In the genomic region with DNA sequence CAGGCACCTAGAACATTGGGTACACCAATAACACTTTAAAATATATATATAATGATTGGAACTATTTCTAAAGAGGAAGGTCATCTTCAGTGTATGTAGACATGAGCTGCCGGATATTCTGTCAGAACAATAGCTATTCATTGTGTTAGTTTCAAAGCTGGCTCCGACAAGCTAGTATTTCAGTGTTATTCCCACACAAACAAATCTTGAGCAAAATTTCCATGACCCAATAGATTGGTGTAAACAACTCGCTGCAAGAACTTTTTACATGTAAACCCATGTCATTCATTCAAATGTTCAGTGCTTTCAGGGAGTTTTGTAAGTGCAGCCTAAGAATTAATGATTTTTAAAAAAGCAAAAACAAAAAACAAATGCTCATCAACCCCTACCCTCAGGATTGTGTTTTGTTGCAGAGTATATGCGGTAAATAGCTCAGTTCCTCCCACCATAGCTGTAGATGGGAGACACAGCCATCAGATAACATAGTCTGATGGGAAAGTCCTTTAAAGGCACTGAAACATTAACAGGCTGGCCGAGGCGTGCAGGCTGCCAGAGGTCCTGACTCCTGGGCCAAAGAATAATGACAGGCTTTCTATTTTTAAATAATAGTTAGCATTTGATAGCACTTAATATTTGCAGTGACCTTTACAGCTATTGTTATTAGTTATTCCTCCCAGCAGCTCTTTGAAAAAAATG, we compare ENCODE assay signal across 13 cellular contexts.
DNase-seq lines count a peak whose midpoint lies in the region; ATAC-seq and TF ChIP-seq lines count a peak whose summit lies in the region.
"Had no signal": no experiment of that assay in that cellular context is flagged by ENCODE, and none has a peak within 500 bp of the region (broad histone marks: within the 10 kb centered on the region; RNA-seq: fewer than 3 reads in every experiment).

No MANE protein-coding gene starts in this region.

- no peak overlapping the region for H3K4me3 Mint-ChIP-seq in activated T-helper 2 cell treated with anti-CD3 and anti-CD28 coated beads, Interferon-gamma antibody, Interleukin-2, Interleukin-4, amounts not matched to agents 10 μg/mL and 5 μg/mL and 100 μg/mL, durations not matched to agents 14 hours and 24 hours and 36 hours (ENCODE audit: low read depth)

- ATAC-seq in foreskin keratinocyte (peak; percentile 1), GM21390 (IDR thresholded peaks at IDR 0.05; ENCODE audit: unreplicated experiment) (no peak)

- H3K4me3 ChIP-seq in mucosa of rectum (ENCODE audit: low read length in 2 of 2): no peak overlapping the region
- H3K4me3 ChIP-seq in tibial artery: no peak overlapping the region
- H3K4me3 ChIP-seq in colonic mucosa: no peak overlapping the region
- H3K4me3 ChIP-seq: coronary artery, MG63, skin epidermis had no signal

- H3K9me3 ChIP-seq in mucosa of rectum (ENCODE audit: control insufficient read depth in 2 of 2, low read length in 2 of 2): no peaks in the 10 kb centered on the region
- H3K9me3 ChIP-seq in tibial artery: no peaks in the 10 kb centered on the region
- H3K9me3 ChIP-seq in colonic mucosa: no peaks in the 10 kb centered on the region
- H3K9me3 ChIP-seq: MG63 had no signal

- intact Hi-C loops in activated T-helper 2 cell treated with anti-CD3 and anti-CD28 coated beads, Interferon-gamma antibody, Interleukin-2, Interleukin-4, amounts not matched to agents 10 μg/mL and 5 μg/mL and 100 μg/mL, durations not matched to agents 14 hours and 24 hours and 36 hours (cut with micrococcal nuclease): loop anchor here (1.0 to 2.0 kb wide), 7 partner anchors 11 to 538 kb away; partner anchors contain the start of genes ARHGAP5, NUBPL, RNU6-7 and RNU6-8
- intact Hi-C loops in tibial artery (cut with DNase I; ENCODE audit: low total_unique reads): loop anchor here (5.0 kb wide), 1 partner anchor 331 kb away; no protein-coding TSS in a partner anchor
- intact Hi-C loops in colonic mucosa (cut with DNase I): loop anchor here (5.0 to 10.0 kb wide), 2 partner anchors 331 to 412 kb away; no protein-coding TSS in a partner anchor

- H3K27ac ChIP-seq in foreskin keratinocyte (peak overlapping the region; percentile 74), mucosa of rectum (ENCODE audit: low read depth in 2 of 2, low read length in 2 of 2) (peak overlapping the region; percentile 45 to 48), tibial artery (peak overlapping the region; percentile 42 to 45), colonic mucosa (no peak overlapping the region)

- no peak for TF ChIP-seq CTCF in foreskin keratinocyte (conservative IDR thresholded peaks at IDR 0.05)
- TF ChIP-seq CTCF in tibial artery (IDR thresholded peaks at IDR 0.05): no peak
- TF ChIP-seq CTCF in colonic mucosa (IDR thresholded peaks at IDR 0.05): no peak

- H3K27me3 ChIP-seq in foreskin keratinocyte (no peaks in the 10 kb centered on the region), mucosa of rectum (ENCODE audit: control insufficient read depth in 2 of 2, insufficient read depth in 2 of 2, low read length in 2 of 2) (no peaks in the 10 kb centered on the region), tibial artery (no peaks in the 10 kb centered on the region), colonic mucosa (no peaks in the 10 kb centered on the region)
- H3K27me3 ChIP-seq: MG63 had no signal

- no peaks in the 10 kb centered on the region for H3K36me3 ChIP-seq in mucosa of rectum (ENCODE audit: control insufficient read depth in 2 of 2, insufficient read depth in 2 of 2, low read length in 2 of 2)
- H3K36me3 ChIP-seq in tibial artery: no peaks in the 10 kb centered on the region
- no peaks in the 10 kb centered on the region for H3K36me3 ChIP-seq in colonic mucosa
- H3K36me3 ChIP-seq: MG63 had no signal

- H3K4me1 ChIP-seq in foreskin keratinocyte (peaks cover 21% of the 10 kb centered on the region), mucosa of rectum (ENCODE audit: control insufficient read depth in 2 of 2, insufficient read depth in 2 of 2, low read length in 2 of 2) (peaks cover 0 to 3% of the 10 kb centered on the region in 2 donors), tibial artery (peaks cover 0 to 17% (median 8%) of the 10 kb centered on the region in 4 donors), colonic mucosa (no peaks in the 10 kb centered on the region)

- H3K9ac ChIP-seq in mucosa of rectum (ENCODE audit: low read depth in 1 of 2, low read length in 2 of 2) (no peak overlapping the region), colonic mucosa (ENCODE audit: low read depth in 2 of 2, low read length in 2 of 2) (no peak overlapping the region)

- peak overlapping the region; percentile 20 for H3K27ac Mint-ChIP-seq in activated T-helper 2 cell treated with anti-CD3 and anti-CD28 coated beads, Interferon-gamma antibody, Interleukin-2, Interleukin-4, amounts not matched to agents 10 μg/mL and 5 μg/mL and 100 μg/mL, durations not matched to agents 14 hours and 24 hours and 36 hours

- no peaks in the 10 kb centered on the region for H3K9me3 Mint-ChIP-seq in activated T-helper 2 cell treated with anti-CD3 and anti-CD28 coated beads, Interferon-gamma antibody, Interleukin-2, Interleukin-4, amounts not matched to agents 10 μg/mL and 5 μg/mL and 100 μg/mL, durations not matched to agents 14 hours and 24 hours and 36 hours

- no peaks in the 10 kb centered on the region for H3K27me3 Mint-ChIP-seq in activated T-helper 2 cell treated with anti-CD3 and anti-CD28 coated beads, Interferon-gamma antibody, Interleukin-2, Interleukin-4, amounts not matched to agents 10 μg/mL and 5 μg/mL and 100 μg/mL, durations not matched to agents 14 hours and 24 hours and 36 hours (ENCODE audit: low read depth)

- no peak for DNase-seq in activated T-helper 2 cell treated with anti-CD3 and anti-CD28 coated beads, Interferon-gamma antibody, Interleukin-2, Interleukin-4, amounts not matched to agents 10 μg/mL and 5 μg/mL and 100 μg/mL, durations not matched to agents 14 hours and 24 hours and 36 hours (ENCODE audit: low spot score)
- DNase-seq in foreskin keratinocyte (no peak), tibial artery (no peak), colonic mucosa (no peak), NCI-H1105 treated with DMSO at 0.1 percent for 48 hours (lab: John Stamatoyannopoulos, UW) (no peak)
- no peak for DNase-seq in activated effector memory CD4-positive, alpha-beta T cell treated with anti-CD3 and anti-CD28 coated beads, Interleukin-2, amount 50 U/mL, for 16 hours
- DNase-seq: activated T-cell treated with anti-CD3 and anti-CD28 coated beads for 4 hours, T-helper 9 cell had no signal

- no peaks in the 10 kb centered on the region for H3K36me3 Mint-ChIP-seq in activated T-helper 2 cell treated with anti-CD3 and anti-CD28 coated beads, Interferon-gamma antibody, Interleukin-2, Interleukin-4, amounts not matched to agents 10 μg/mL and 5 μg/mL and 100 μg/mL, durations not matched to agents 14 hours and 24 hours and 36 hours (ENCODE audit: low read depth)

- H3K4me1 Mint-ChIP-seq in activated T-helper 2 cell treated with anti-CD3 and anti-CD28 coated beads, Interferon-gamma antibody, Interleukin-2, Interleukin-4, amounts not matched to agents 10 μg/mL and 5 μg/mL and 100 μg/mL, durations not matched to agents 14 hours and 24 hours and 36 hours (ENCODE audit: low read depth): peaks cover 22% of the 10 kb centered on the region
